ENCODE assay signal across 1 cellular context in genomic region chr6:14286144-14286543, GRCh38.
TF ChIP-seq lines count a peak whose summit lies in the region.

No MANE protein-coding gene starts in this region.

TF ChIP-seq in SK-N-SH, 30 proteins besides CTCF, POLR2A, EP300 and RAD21 (continued from another document):
- TF ChIP-seq REST (IDR thresholded peaks at IDR 0.05; ENCODE audit: low read depth, low read length) (no peak), TCF12 (IDR thresholded peaks at IDR 0.05) (peak; percentile 60; the same call in 1 of the 2 replicates), FOSL2 (IDR thresholded peaks at IDR 0.05; ENCODE audit: borderline replicate concordance, low read depth) (peak; percentile 46; the same call in 1 of the 2 replicates), ZBTB33 (IDR thresholded peaks at IDR 0.05; ENCODE audit: borderline replicate concordance, low read depth) (no peak), CHD2 (IDR thresholded peaks at IDR 0.05; ENCODE audit: low read length, partially characterized antibody) (no peak), MAX (IDR thresholded peaks at IDR 0.05; ENCODE audit: low read depth) (no peak), USF2 (IDR thresholded peaks at IDR 0.05; ENCODE audit: borderline replicate concordance, low read depth, low read length) (no peak), RCOR1 (IDR thresholded peaks at IDR 0.05; ENCODE audit: low read length) (no peak), TAF1 (IDR thresholded peaks at IDR 0.05; ENCODE audit: borderline replicate concordance, low read depth, low read length) (no peak), TEAD4 (IDR thresholded peaks at IDR 0.05; ENCODE audit: borderline replicate concordance, insufficient read depth) (0 out of 2 replicates have a peak, but pooled peaks have one; percentile 18), RFX5 (IDR thresholded peaks at IDR 0.05; ENCODE audit: low read length) (no peak)
